1 cellular context compared by ENCODE assay signal in the genomic region with DNA sequence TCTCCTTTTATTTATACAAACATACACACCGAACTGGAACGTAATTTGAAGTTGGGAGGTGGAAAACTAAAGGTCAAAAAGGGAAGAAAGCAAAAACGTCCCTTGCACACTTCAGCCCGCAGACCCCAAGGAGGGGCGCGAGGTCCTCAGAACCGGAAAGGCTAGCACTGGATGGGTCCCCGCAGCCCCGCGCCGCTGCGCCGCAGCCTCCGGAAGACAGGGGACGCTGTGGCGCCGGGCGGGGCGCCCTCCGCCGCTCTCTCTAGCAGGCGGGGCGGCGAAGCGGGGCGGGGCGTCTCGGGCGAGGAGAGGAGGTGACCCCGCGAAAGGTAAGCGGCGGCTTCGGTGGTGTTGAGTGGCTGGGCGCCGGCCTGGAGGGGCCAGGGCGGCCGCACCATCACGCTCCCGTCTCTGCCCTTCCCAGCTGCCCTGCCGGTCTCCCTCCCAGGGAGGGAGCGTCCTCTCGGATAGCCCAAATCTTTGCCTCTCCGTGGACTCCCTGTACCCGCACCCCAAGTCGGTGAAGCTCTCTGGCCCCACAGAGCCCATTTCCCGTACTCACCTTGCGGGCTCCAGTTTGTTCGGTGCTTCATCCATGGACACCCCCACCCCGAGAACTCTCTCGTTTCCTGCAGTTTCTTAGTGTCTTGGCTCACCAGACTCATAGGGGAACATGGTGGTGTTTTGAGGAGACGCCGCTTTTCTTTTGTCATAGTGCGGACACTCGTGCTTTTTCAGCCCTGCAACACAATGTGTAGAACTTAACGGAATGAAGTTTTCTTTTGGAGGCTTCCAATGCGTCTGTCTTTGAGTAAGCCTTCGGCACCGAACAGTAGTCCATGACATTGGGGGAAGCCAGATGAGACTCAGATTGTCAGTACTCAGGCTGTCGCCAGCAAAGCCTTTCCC.
TF ChIP-seq lines count a peak whose summit lies in the region.

A gene with protein sequence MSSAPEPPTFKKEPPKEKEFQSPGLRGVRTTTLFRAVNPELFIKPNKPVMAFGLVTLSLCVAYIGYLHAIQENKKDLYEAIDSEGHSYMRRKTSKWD (plus strand): TSS at position 285 of the 909 bp plus-strand sequence. CDS start 14,444 bp downstream, outside the sequence.

TF ChIP-seq in WTC11, 78 proteins besides CTCF, POLR2A, EP300 and RAD21 (continued from another document):
- TF ChIP-seq, protein P1, sequence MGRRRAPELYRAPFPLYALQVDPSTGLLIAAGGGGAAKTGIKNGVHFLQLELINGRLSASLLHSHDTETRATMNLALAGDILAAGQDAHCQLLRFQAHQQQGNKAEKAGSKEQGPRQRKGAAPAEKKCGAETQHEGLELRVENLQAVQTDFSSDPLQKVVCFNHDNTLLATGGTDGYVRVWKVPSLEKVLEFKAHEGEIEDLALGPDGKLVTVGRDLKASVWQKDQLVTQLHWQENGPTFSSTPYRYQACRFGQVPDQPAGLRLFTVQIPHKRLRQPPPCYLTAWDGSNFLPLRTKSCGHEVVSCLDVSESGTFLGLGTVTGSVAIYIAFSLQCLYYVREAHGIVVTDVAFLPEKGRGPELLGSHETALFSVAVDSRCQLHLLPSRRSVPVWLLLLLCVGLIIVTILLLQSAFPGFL (CRISPR knock-in tag; IDR thresholded peaks at IDR 0.05; ENCODE audit: borderline replicate concordance): no peak
- TF ChIP-seq, protein P2, sequence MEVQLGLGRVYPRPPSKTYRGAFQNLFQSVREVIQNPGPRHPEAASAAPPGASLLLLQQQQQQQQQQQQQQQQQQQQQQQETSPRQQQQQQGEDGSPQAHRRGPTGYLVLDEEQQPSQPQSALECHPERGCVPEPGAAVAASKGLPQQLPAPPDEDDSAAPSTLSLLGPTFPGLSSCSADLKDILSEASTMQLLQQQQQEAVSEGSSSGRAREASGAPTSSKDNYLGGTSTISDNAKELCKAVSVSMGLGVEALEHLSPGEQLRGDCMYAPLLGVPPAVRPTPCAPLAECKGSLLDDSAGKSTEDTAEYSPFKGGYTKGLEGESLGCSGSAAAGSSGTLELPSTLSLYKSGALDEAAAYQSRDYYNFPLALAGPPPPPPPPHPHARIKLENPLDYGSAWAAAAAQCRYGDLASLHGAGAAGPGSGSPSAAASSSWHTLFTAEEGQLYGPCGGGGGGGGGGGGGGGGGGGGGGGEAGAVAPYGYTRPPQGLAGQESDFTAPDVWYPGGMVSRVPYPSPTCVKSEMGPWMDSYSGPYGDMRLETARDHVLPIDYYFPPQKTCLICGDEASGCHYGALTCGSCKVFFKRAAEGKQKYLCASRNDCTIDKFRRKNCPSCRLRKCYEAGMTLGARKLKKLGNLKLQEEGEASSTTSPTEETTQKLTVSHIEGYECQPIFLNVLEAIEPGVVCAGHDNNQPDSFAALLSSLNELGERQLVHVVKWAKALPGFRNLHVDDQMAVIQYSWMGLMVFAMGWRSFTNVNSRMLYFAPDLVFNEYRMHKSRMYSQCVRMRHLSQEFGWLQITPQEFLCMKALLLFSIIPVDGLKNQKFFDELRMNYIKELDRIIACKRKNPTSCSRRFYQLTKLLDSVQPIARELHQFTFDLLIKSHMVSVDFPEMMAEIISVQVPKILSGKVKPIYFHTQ (CRISPR knock-in tag; IDR thresholded peaks at IDR 0.05): no peak
- TF ChIP-seq RORB (CRISPR knock-in tag; IDR thresholded peaks at IDR 0.05): no peak
- TF ChIP-seq ZNF396 (CRISPR knock-in tag; IDR thresholded peaks at IDR 0.05; ENCODE audit: borderline replicate concordance): no peak; the same call in 1 of the 2 replicates
- TF ChIP-seq, protein P3, sequence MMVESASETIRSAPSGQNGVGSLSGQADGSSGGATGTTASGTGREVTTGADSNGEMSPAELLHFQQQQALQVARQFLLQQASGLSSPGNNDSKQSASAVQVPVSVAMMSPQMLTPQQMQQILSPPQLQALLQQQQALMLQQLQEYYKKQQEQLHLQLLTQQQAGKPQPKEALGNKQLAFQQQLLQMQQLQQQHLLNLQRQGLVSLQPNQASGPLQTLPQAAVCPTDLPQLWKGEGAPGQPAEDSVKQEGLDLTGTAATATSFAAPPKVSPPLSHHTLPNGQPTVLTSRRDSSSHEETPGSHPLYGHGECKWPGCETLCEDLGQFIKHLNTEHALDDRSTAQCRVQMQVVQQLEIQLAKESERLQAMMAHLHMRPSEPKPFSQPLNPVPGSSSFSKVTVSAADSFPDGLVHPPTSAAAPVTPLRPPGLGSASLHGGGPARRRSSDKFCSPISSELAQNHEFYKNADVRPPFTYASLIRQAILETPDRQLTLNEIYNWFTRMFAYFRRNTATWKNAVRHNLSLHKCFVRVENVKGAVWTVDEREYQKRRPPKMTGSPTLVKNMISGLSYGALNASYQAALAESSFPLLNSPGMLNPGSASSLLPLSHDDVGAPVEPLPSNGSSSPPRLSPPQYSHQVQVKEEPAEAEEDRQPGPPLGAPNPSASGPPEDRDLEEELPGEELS (CRISPR knock-in tag; IDR thresholded peaks at IDR 0.05): peak; percentile 86
- TF ChIP-seq, protein P4, sequence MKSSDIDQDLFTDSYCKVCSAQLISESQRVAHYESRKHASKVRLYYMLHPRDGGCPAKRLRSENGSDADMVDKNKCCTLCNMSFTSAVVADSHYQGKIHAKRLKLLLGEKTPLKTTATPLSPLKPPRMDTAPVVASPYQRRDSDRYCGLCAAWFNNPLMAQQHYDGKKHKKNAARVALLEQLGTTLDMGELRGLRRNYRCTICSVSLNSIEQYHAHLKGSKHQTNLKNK (CRISPR knock-in tag; IDR thresholded peaks at IDR 0.05): no peak
- peak; percentile 74 for TF ChIP-seq GABPB1 (CRISPR knock-in tag; IDR thresholded peaks at IDR 0.05)
- TF ChIP-seq JUN (CRISPR knock-in tag; IDR thresholded peaks at IDR 0.05): no peak
- no peak; the same call in 1 of the 2 replicates for TF ChIP-seq CREB1 (CRISPR knock-in tag; IDR thresholded peaks at IDR 0.05)
TF ChIP-seq in WTC11: peak in this region for 23.
